8 cellular contexts compared by ENCODE assay signal in genomic region chr3:87227104-87227834, GRCh38. TPM values are rescaled to one million over a fixed set of nuclear protein-coding genes. Genes with fewer than 3 reads are reported as not detected.
DNase-seq lines count a peak whose midpoint lies in the region; ATAC-seq and TF ChIP-seq lines count a peak whose summit lies in the region.

Gene CHMP2B, plus strand, starts transcription at chr3:87227309. Its CDS starts 214 bp downstream, at chr3:87227523.

- DNase-seq in CD14-positive monocyte (ENCODE audit: low spot score) = peak; percentile 94
- peak; percentile 89 for DNase-seq in NCI-H748 (lab: John Stamatoyannopoulos, UW; ENCODE audit: unreplicated experiment)
- peak; percentile 90 for DNase-seq in activated CD4-positive, alpha-beta T cell treated with anti-CD3 and anti-CD28 coated beads, Interleukin-2, amount 50 U/mL, for 1 hour
- peak; percentile 88 for DNase-seq in dedifferentiated amniotic fluid mesenchymal stem cell (ENCODE audit: extremely low spot score)
- peak; percentile 97 for DNase-seq in left kidney (ENCODE audit: low read depth, low spot score)
- peak; percentile 91 for DNase-seq in stimulated activated CD4-positive, alpha-beta T cell treated with anti-CD3 and anti-CD28 coated beads, Interleukin-1b, Interleukin-23, amount 100 ng/mL, for 48 hours

- peak; percentile 97 for ATAC-seq in GM19395 (IDR thresholded peaks at IDR 0.05; ENCODE audit: unreplicated experiment)
- peak; percentile 98 for ATAC-seq in HG03558 (IDR thresholded peaks at IDR 0.05; ENCODE audit: extremely low read depth, unreplicated experiment)

- H3K36me3 Mint-ChIP-seq in CD14-positive monocyte = peaks cover 6 to 7% of the 10 kb centered on the region in 2 donors

- intact Hi-C loops in CD14-positive monocyte (cut with micrococcal nuclease) = no loop called here

- H3K27me3 Mint-ChIP-seq in CD14-positive monocyte (ENCODE audit: low read depth in 3 of 3) = peaks cover 4 to 8% (median 5%) of the 10 kb centered on the region in 3 donors

- no peak for TF ChIP-seq CTCF in CD14-positive monocyte (IDR thresholded peaks at IDR 0.05)

- H3K9me3 Mint-ChIP-seq in CD14-positive monocyte = peaks cover 0 to 5% (median 4%) of the 10 kb centered on the region in 7 donors

- peak within 1 kb of the TSS; percentile 97 to 99 (median 98) for H3K27ac Mint-ChIP-seq in CD14-positive monocyte

- peak within 1 kb of the TSS; percentile 94 to 98 for H3K4me3 Mint-ChIP-seq in CD14-positive monocyte

- H3K4me1 Mint-ChIP-seq in CD14-positive monocyte = peaks cover 27% of the 10 kb centered on the region

RNA-seq across cellular contexts. Expression of gene CHMP2B, which starts in this region (rescaled TPM):
- 10 to 100 TPM; 62.1 to 67.9 TPM for polyA plus RNA-seq in CD14-positive monocyte

Comparison
In these comparisons a context has a peak if more than half of its experiments do, and no peak if none do; other contexts are left out.
1. Peak in every context shown above with its lines: DNase-seq and ATAC-seq.